Comparison of ENCODE assay signal across 8 cellular contexts in the genomic region with DNA sequence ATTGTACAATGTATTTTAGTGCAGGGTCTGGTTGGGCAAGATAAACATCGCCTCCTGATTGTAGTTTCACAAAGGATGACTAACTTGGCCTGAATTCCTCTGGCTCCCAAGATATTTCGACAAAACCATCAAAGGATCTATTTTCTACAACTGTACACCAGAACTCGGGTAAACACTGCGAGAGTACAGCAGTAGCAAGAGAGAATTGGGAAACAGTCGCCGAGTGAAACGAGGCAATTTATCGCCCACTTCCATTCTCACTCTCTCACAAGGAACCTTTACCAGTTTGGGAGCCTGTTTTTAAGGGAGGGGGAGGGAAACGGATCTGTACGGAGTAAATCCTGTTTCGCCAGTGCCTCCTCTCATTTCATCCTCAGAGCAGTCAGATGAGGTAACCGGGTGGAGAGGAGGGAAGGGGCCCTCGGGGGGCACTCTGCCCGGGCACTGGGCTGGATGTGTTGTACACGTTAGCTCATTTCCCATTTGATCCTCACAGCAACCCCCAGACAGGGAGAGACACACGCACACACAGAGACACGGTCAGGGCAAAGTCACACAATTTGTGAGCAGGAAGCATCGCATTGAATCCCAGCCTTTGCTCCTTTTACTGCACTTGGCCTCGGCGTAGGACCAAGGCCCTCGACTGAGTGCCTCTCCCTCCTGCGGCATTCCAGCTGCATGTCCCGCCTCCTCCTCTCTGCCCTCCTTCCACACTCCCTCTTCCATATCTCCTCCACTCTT.
DNase-seq lines count a peak whose midpoint lies in the region; ATAC-seq and TF ChIP-seq lines count a peak whose summit lies in the region.

No MANE protein-coding gene starts in this region.

- no peaks in the 10 kb centered on the region for H3K27me3 ChIP-seq in GM23248 (replicated peaks; ENCODE audit: insufficient read depth)

- H2AFZ ChIP-seq in GM23248: peak overlapping the region; percentile 86

- peaks cover 32% of the 10 kb centered on the region for H3K4me1 ChIP-seq in GM23248 (ENCODE audit: insufficient read depth)

- no peaks in the 10 kb centered on the region for H3K9me2 ChIP-seq in GM23248 (ENCODE audit: insufficient read depth)

- in situ Hi-C loops in GM23248 (cut with MboI): no loop called here

- peaks cover 21% of the 10 kb centered on the region for H3F3A ChIP-seq in GM23248 (ENCODE audit: insufficient read depth)

- peaks cover 21% of the 10 kb centered on the region for H3K4me1 Mint-ChIP-seq in T-helper 17 cell

- H3K9ac ChIP-seq in GM23248: peak overlapping the region; percentile 78

- TF ChIP-seq CTCF in foreskin fibroblast (IDR thresholded peaks at IDR 0.05; ENCODE audit: low read depth, low read length): no peak

- DNase-seq in GM23248 (peak; percentile 94), T-helper 17 cell (no peak), foreskin fibroblast (peak; percentile 90 to 91), pulmonary artery endothelial cell (ENCODE audit: low read depth, low spot score) (peak; percentile 49), activated gamma-delta T cell (lab: John Stamatoyannopoulos, UW) (no peak)
- no peak for DNase-seq in stimulated activated CD4-positive, alpha-beta T cell treated with anti-CD3 and anti-CD28 coated beads, Interleukin-12 subunit alpha, Interleukin-12 subunit beta, amount 100 ng/mL, for 4 hours
- no peak for DNase-seq in activated CD4-positive, alpha-beta T cell treated with anti-CD3 and anti-CD28 coated beads for 4 hours

- ATAC-seq in T-helper 17 cell: no peak
- ATAC-seq in HG03378 (IDR thresholded peaks at IDR 0.05; ENCODE audit: unreplicated experiment): no peak

- no peaks in the 10 kb centered on the region for H3K79me2 ChIP-seq in GM23248 (ENCODE audit: insufficient read depth)

- H3K27me3 Mint-ChIP-seq in T-helper 17 cell: no peaks in the 10 kb centered on the region

- no peaks in the 10 kb centered on the region for H4K20me1 ChIP-seq in GM23248 (ENCODE audit: insufficient read depth)

- no peaks in the 10 kb centered on the region for H3K36me3 ChIP-seq in GM23248 (ENCODE audit: low read depth)

- H3K4me3 ChIP-seq in GM23248 (peak overlapping the region; percentile 57), foreskin fibroblast (ENCODE audit: low read depth in 1 of 2, low read length in 2 of 2) (peak overlapping the region; percentile 19 to 23)

- peak overlapping the region; percentile 79 for H3K27ac ChIP-seq in GM23248

- peak overlapping the region; percentile 67 for H3K4me2 ChIP-seq in GM23248 (ENCODE audit: unreplicated experiment)

- 4 to 7% methylated on average over 23 of the region's 23 CpGs for WGBS in GM23248 (ENCODE audit: low coverage in 1 of 2, low lambda C conversion rate in 2 of 2, missing lambda C conversion rate in 2 of 2), 2 experiments

- peak overlapping the region; percentile 47 for H3K4me3 Mint-ChIP-seq in T-helper 17 cell

- peak overlapping the region; percentile 88 for H3K27ac Mint-ChIP-seq in T-helper 17 cell

- no peaks in the 10 kb centered on the region for H3K9me3 ChIP-seq in GM23248 (ENCODE audit: low read depth)
- no peaks in the 10 kb centered on the region for H3K9me3 ChIP-seq in T-helper 17 cell (ENCODE audit: control insufficient read depth, low read length, poor library complexity, severe bottlenecking)

- no peaks in the 10 kb centered on the region for H3K36me3 Mint-ChIP-seq in T-helper 17 cell (ENCODE audit: low read depth)

Comparison
In these comparisons a context has a peak if more than half of its experiments do, and no peak if none do; other contexts are left out.
1. DNase-seq: peak in GM23248 (single experiment), foreskin fibroblast (2 of 2) and pulmonary artery endothelial cell (single experiment); none in T-helper 17 cell (0 of 3), activated gamma-delta T cell (single experiment), stimulated activated CD4-positive, alpha-beta T cell treated with anti-CD3 and anti-CD28 coated beads, Interleukin-12 subunit alpha, Interleukin-12 subunit beta, amount 100 ng/mL, for 4 hours (single experiment) and activated CD4-positive, alpha-beta T cell treated with anti-CD3 and anti-CD28 coated beads for 4 hours (0 of 2).